17 cellular contexts compared by ENCODE assay signal in the genomic region with DNA sequence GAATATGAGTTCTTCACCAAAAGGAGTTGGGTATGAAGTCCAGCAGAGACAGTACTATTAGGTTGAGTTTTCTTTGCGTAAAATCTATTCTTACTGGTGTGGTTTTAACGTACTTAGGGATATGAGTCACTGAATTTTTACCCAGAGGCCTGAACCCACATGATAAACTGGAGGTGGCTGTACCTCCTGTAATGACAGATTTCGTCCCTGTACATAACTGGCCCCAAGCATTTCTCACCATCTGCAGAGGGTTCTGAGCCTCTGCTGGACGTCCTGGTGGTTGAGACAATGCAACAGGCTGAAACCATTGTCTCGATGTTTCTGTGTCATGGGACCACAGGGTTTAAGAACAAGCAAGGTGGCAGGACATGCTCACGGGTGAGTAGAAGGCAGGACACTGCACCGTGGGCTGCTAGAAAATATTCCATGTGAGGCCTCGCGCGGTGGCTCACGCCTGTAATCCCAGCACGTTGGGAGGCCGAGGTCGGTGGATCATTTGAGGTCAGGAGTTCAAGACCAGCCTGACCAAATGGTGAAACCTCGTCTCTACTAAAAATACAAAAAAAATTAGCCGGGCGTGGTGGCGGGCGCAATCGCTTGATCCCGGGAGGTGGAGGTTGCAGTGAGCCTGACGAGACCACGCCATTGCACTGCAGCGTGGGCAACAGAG.
DNase-seq lines count a peak whose midpoint lies in the region; ATAC-seq and TF ChIP-seq lines count a peak whose summit lies in the region.
"Had no signal": no experiment of that assay in that cellular context is flagged by ENCODE, and none has a peak within 500 bp of the region (broad histone marks: within the 10 kb centered on the region; RNA-seq: fewer than 3 reads in every experiment).

No MANE protein-coding gene starts in this region.

- H3K79me2 ChIP-seq in OCI-LY7 (ENCODE audit: insufficient read depth, low read depth, low read length), result no peaks in the 10 kb centered on the region

- TF ChIP-seq CTCF in MCF 10A (IDR thresholded peaks at IDR 0.05; ENCODE audit: unreplicated experiment), result no peak
- TF ChIP-seq CTCF in breast epithelium (IDR thresholded peaks at IDR 0.05), result no peak
- TF ChIP-seq CTCF in astrocyte of the spinal cord (IDR thresholded peaks at IDR 0.05; ENCODE audit: low read depth, low read length), result no peak
- no peak for TF ChIP-seq CTCF in OCI-LY7 (conservative IDR thresholded peaks at IDR 0.05; ENCODE audit: low read length)
- TF ChIP-seq CTCF in CD14-positive monocyte (IDR thresholded peaks at IDR 0.05), result no peak

- intact Hi-C loops in MCF 10A (cut with micrococcal nuclease), result no loop called here
- intact Hi-C loops in breast epithelium (cut with DNase I; ENCODE audit: low total_unique reads), result no loop called here
- intact Hi-C loops in aorta (cut with DNase I), result no loop called here
- intact Hi-C loops in OCI-LY7 (cut with micrococcal nuclease; ENCODE audit: unreplicated experiment), result no loop called here
- intact Hi-C loops in naive thymus-derived CD4-positive, alpha-beta T cell (cut with micrococcal nuclease), result no loop called here
- intact Hi-C loops in CD14-positive monocyte (cut with micrococcal nuclease), result no loop called here

- H3K4me1 ChIP-seq in breast epithelium, result no peaks in the 10 kb centered on the region
- no peaks in the 10 kb centered on the region for H3K4me1 ChIP-seq in aorta (ENCODE audit: control insufficient read depth in 1 of 2, insufficient read depth in 2 of 2, low read length in 2 of 2)
- H3K4me1 ChIP-seq in OCI-LY7 (ENCODE audit: insufficient read depth, low read length, poor library complexity, severe bottlenecking), result peaks cover 4% of the 10 kb centered on the region
- H3K4me1 ChIP-seq in naive thymus-derived CD4-positive, alpha-beta T cell (ENCODE audit: control insufficient read depth in 2 of 2, insufficient read depth in 2 of 2, low read length in 2 of 2), result peaks cover 16 to 18% of the 10 kb centered on the region in 2 donors

- POLR2A ChIA-PET in MCF 10A (lab: Yijun Ruan, JAX), result no interaction called here
- POLR2A ChIA-PET in OCI-LY7 (lab: Charles Lee), result no interaction called here
- POLR2A ChIA-PET in naive thymus-derived CD4-positive, alpha-beta T cell (lab: Charles Lee), result no interaction called here

- H3K36me3 Mint-ChIP-seq in MCF 10A (ENCODE audit: insufficient read depth, unreplicated experiment) (peaks cover 6% of the 10 kb centered on the region), CD14-positive monocyte (no peaks in the 10 kb centered on the region)
- H3K36me3 Mint-ChIP-seq in naive thymus-derived CD4-positive, alpha-beta T cell, result peaks cover 0 to 5% (median 3%) of the 10 kb centered on the region in 5 donors
- H3K36me3 Mint-ChIP-seq: activated naive CD8-positive, alpha-beta T cell had no signal

- 90% methylated on average over 24 of the region's 24 CpGs for WGBS in aorta, 2 donors

- no peak overlapping the region for H3K4me3 ChIP-seq in breast epithelium
- no peak overlapping the region for H3K4me3 ChIP-seq in astrocyte of the spinal cord (ENCODE audit: low read depth, low read length)
- no peak overlapping the region for H3K4me3 ChIP-seq in aorta (ENCODE audit: low read length in 2 of 2)
- H3K4me3 ChIP-seq in OCI-LY7 (ENCODE audit: low read depth, low read length, poor library complexity, severe bottlenecking), result no peak overlapping the region
- no peak overlapping the region for H3K4me3 ChIP-seq in naive thymus-derived CD4-positive, alpha-beta T cell (ENCODE audit: low read length)
- H3K4me3 ChIP-seq: ovary, thoracic aorta had no signal

- H3K4me2 ChIP-seq in OCI-LY7 (ENCODE audit: low read length), result no peak overlapping the region

- no peaks in the 10 kb centered on the region for H4K20me1 ChIP-seq in OCI-LY7 (ENCODE audit: insufficient read depth, low read length)

- H3K4me3 Mint-ChIP-seq in MCF 10A (ENCODE audit: unreplicated experiment), result no peak overlapping the region
- H3K4me3 Mint-ChIP-seq in naive thymus-derived CD4-positive, alpha-beta T cell, result peak overlapping the region in 1 of 10 donors; percentile 87
- peak overlapping the region in 1 of 2 donors; percentile 46 for H3K4me3 Mint-ChIP-seq in CD14-positive monocyte

- H3K27ac ChIP-seq in breast epithelium, result no peak overlapping the region
- H3K27ac ChIP-seq in aorta (ENCODE audit: low read depth in 1 of 2, low read length in 2 of 2), result no peak overlapping the region
- H3K27ac ChIP-seq in OCI-LY7 (ENCODE audit: low read depth, low read length, poor library complexity, severe bottlenecking), result no peak overlapping the region
- H3K27ac ChIP-seq in naive thymus-derived CD4-positive, alpha-beta T cell (ENCODE audit: low read depth, low read length), result no peak overlapping the region
- H3K27ac ChIP-seq: epithelial cell of prostate, ovary, thoracic aorta had no signal

- H3K27ac Mint-ChIP-seq in MCF 10A (ENCODE audit: low read depth, unreplicated experiment), result no peak overlapping the region
- H3K27ac Mint-ChIP-seq in naive thymus-derived CD4-positive, alpha-beta T cell, result peak overlapping the region in 2 of 9 donors; percentile 18 to 48
- no peak overlapping the region for H3K27ac Mint-ChIP-seq in CD14-positive monocyte
- H3K27ac Mint-ChIP-seq: activated naive CD8-positive, alpha-beta T cell had no signal

- H3K36me3 ChIP-seq in breast epithelium, result no peaks in the 10 kb centered on the region
- no peaks in the 10 kb centered on the region for H3K36me3 ChIP-seq in aorta (ENCODE audit: control insufficient read depth in 1 of 2, insufficient read depth in 2 of 2, low read length in 1 of 2)
- no peaks in the 10 kb centered on the region for H3K36me3 ChIP-seq in OCI-LY7 (ENCODE audit: insufficient read depth, low read length)
- no peaks in the 10 kb centered on the region for H3K36me3 ChIP-seq in naive thymus-derived CD4-positive, alpha-beta T cell (ENCODE audit: control insufficient read depth in 2 of 3, insufficient read depth in 3 of 3, low read length in 3 of 3)
- H3K36me3 ChIP-seq: ovary, thoracic aorta had no signal

- no peaks in the 10 kb centered on the region for H3K9me2 ChIP-seq in OCI-LY7 (ENCODE audit: insufficient read depth, low read length)

- no peak overlapping the region for H2AFZ ChIP-seq in OCI-LY7 (ENCODE audit: low read length)

- H3K4me1 Mint-ChIP-seq in MCF 10A (ENCODE audit: insufficient read depth, unreplicated experiment), result peaks cover 6% of the 10 kb centered on the region
- H3K4me1 Mint-ChIP-seq in naive thymus-derived CD4-positive, alpha-beta T cell, result peaks cover 12 to 37% (median 28%) of the 10 kb centered on the region in 7 donors
- H3K4me1 Mint-ChIP-seq in CD14-positive monocyte, result peaks cover 19% of the 10 kb centered on the region

- no peaks in the 10 kb centered on the region for H3K9me3 ChIP-seq in breast epithelium
- H3K9me3 ChIP-seq in aorta (ENCODE audit: control insufficient read depth, low read length), result no peaks in the 10 kb centered on the region
- no peaks in the 10 kb centered on the region for H3K9me3 ChIP-seq in OCI-LY7 (ENCODE audit: low read length)
- no peaks in the 10 kb centered on the region for H3K9me3 ChIP-seq in naive thymus-derived CD4-positive, alpha-beta T cell (ENCODE audit: control insufficient read depth in 2 of 3, low read length in 3 of 3)
- H3K9me3 ChIP-seq: ovary, thoracic aorta had no signal

- no peak for TF ChIP-seq POLR2A in breast epithelium (IDR thresholded peaks at IDR 0.05)

- H3K27me3 ChIP-seq in breast epithelium (no peaks in the 10 kb centered on the region), aorta (ENCODE audit: control insufficient read depth in 1 of 2, insufficient read depth in 2 of 2, low read length in 1 of 2) (peaks cover 0 to 2% of the 10 kb centered on the region in 2 donors)
- no peaks in the 10 kb centered on the region for H3K27me3 ChIP-seq in naive thymus-derived CD4-positive, alpha-beta T cell (ENCODE audit: control insufficient read depth in 2 of 2, insufficient read depth in 2 of 2, low read length in 2 of 2)
- H3K27me3 ChIP-seq: ovary had no signal

- no peak for ATAC-seq in aorta (ENCODE audit: low FRiP score)
- no peak for ATAC-seq in naive thymus-derived CD4-positive, alpha-beta T cell
- ATAC-seq: Right ventricle myocardium inferior had no signal

- in situ Hi-C loops in astrocyte of the spinal cord (cut with HindIII; ENCODE audit: low sequenced_read_pairs), result no loop called here

- BruUV-seq in MCF 10A (replicated peaks; lab: Mats Ljungman, UMichigan) (no TSS peak), OCI-LY7 (replicated peaks; lab: Mats Ljungman, UMichigan) (no TSS peak)

- DNase-seq in MCF 10A (ENCODE audit: unreplicated experiment) (peak; percentile 37), breast epithelium (ENCODE audit: low spot score in 2 of 2) (no peak), NOMO-1 treated with DMSO at 0.1 percent for 48 hours (lab: John Stamatoyannopoulos, UW; ENCODE audit: unreplicated experiment) (peak; percentile 56), astrocyte of the spinal cord (ENCODE audit: low read depth, low spot score) (peak; percentile 66), aorta (peak; percentile 19 to 42), OCI-LY7 (ENCODE audit: low spot score) (no peak), CD14-positive monocyte (ENCODE audit: low spot score) (no peak)
- DNase-seq in naive thymus-derived CD4-positive, alpha-beta T cell, result no peak
- DNase-seq: DMS 273 treated with DMSO at 0.1 percent for 48 hours, midbrain, NCI-H1436, NCI-H524 treated with DMSO at 0.1 percent for 48 hours, ovary had no signal

- H3K27me3 Mint-ChIP-seq in MCF 10A (ENCODE audit: insufficient read depth, unreplicated experiment), result peaks cover 23% of the 10 kb centered on the region
- peaks cover 0 to 11% (median 0%) of the 10 kb centered on the region in 5 donors for H3K27me3 Mint-ChIP-seq in naive thymus-derived CD4-positive, alpha-beta T cell
- peaks cover 30 to 36% (median 32%) of the 10 kb centered on the region in 3 donors for H3K27me3 Mint-ChIP-seq in CD14-positive monocyte (ENCODE audit: low read depth in 3 of 3)
- H3K27me3 Mint-ChIP-seq: activated naive CD8-positive, alpha-beta T cell had no signal

- CTCF ChIA-PET in MCF 10A (lab: Yijun Ruan, JAX) (no interaction called here), OCI-LY7 (lab: Charles Lee; ENCODE audit: unreplicated experiment) (no interaction called here)
- CTCF ChIA-PET in naive thymus-derived CD4-positive, alpha-beta T cell (lab: Charles Lee), result no interaction called here

- H3K9me3 Mint-ChIP-seq in MCF 10A (ENCODE audit: unreplicated experiment) (no peaks in the 10 kb centered on the region), CD14-positive monocyte (peaks cover 0 to 5% (median 2%) of the 10 kb centered on the region in 7 donors)
- H3K9me3 Mint-ChIP-seq in naive thymus-derived CD4-positive, alpha-beta T cell, result no peaks in the 10 kb centered on the region

Comparison
In these comparisons a context has a peak if more than half of its experiments do, and no peak if none do; other contexts are left out.
1. DNase-seq: peak in MCF 10A (single experiment), NOMO-1 treated with DMSO at 0.1 percent for 48 hours (single experiment), astrocyte of the spinal cord (single experiment) and aorta (2 of 2); none in breast epithelium (0 of 2), OCI-LY7 (single experiment), naive thymus-derived CD4-positive, alpha-beta T cell (0 of 9) and CD14-positive monocyte (single experiment).